ENCODE assay signal across 12 cellular contexts in the genomic region with DNA sequence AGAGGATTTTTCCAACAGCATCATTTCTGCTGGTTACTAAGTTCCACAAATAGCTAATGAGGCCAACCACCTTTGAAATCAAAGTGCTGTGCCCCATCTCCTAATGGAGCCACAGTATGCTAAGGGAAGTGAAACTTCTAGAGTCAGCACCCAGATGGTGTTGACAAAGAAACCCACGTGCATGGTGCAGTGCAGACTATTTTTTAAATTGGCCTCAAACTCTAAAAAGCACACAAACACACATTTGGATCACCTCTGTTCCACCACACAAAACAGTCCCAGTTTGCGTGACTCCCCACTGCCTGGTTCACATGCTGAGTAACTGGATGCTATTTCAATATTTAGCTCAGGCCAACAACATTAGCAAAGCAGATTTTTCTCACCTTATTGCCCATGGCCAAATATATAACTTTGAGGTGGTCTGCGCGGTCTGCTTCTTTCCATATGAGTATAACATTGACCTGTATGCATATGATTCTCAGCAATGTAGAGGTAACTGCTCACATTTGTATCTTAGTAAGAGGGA.
DNase-seq lines count a peak whose midpoint lies in the region; ATAC-seq and TF ChIP-seq lines count a peak whose summit lies in the region.
"Had no signal": no experiment of that assay in that cellular context is flagged by ENCODE, and none has a peak within 500 bp of the region (broad histone marks: within the 10 kb centered on the region; RNA-seq: fewer than 3 reads in every experiment).

No MANE protein-coding gene starts in this region.

- TF ChIP-seq CTCF in mesothelial cell of epicardium (IDR thresholded peaks at IDR 0.05; ENCODE audit: unreplicated experiment), result no peak
- TF ChIP-seq CTCF in foreskin fibroblast (IDR thresholded peaks at IDR 0.05; ENCODE audit: low read depth, low read length), result no peak

- no peaks in the 10 kb centered on the region for H3K4me1 Mint-ChIP-seq in mesothelial cell of epicardium

- DNase-seq in mesothelial cell of epicardium (ENCODE audit: low spot score in 2 of 2, unreplicated experiment in 2 of 2), result no peak
- no peak for DNase-seq in foreskin fibroblast
- DNase-seq in NCI-H526 (lab: John Stamatoyannopoulos, UW), result no peak
- no peak for DNase-seq in SKM-1 treated with dmso at 0.1 percent for 144 hours (lab: John Stamatoyannopoulos, UW; ENCODE audit: unreplicated experiment)
- DNase-seq: HFFc6, small intestine had no signal

- no peak overlapping the region for H3K27ac Mint-ChIP-seq in mesothelial cell of epicardium
- H3K27ac Mint-ChIP-seq: HFFc6 had no signal

- peak overlapping the region; percentile 13 for H3K27ac ChIP-seq in cingulate gyrus (ENCODE audit: low read depth, low read length)

- peaks cover 45% of the 10 kb centered on the region for H3K9me3 Mint-ChIP-seq in mesothelial cell of epicardium
- H3K9me3 Mint-ChIP-seq: HFFc6 had no signal

- no peak overlapping the region for H3K4me3 ChIP-seq in foreskin fibroblast (ENCODE audit: low read depth in 1 of 2, low read length in 2 of 2)
- H3K4me3 ChIP-seq: lung had no signal

- no peak for TF ChIP-seq POLR2A in GM18505 (IDR thresholded peaks at IDR 0.05; ENCODE audit: borderline replicate concordance, extremely low read depth, insufficient read depth, insufficient read length)

- no peaks in the 10 kb centered on the region for H3K27me3 Mint-ChIP-seq in mesothelial cell of epicardium (ENCODE audit: low read depth)

- no peak overlapping the region for H3K4me3 Mint-ChIP-seq in mesothelial cell of epicardium
- H3K4me3 Mint-ChIP-seq: HFFc6 had no signal

- ATAC-seq in GM18505 (IDR thresholded peaks at IDR 0.05; ENCODE audit: unreplicated experiment), result peak; percentile 97
- ATAC-seq in GM21515 (IDR thresholded peaks at IDR 0.05; ENCODE audit: unreplicated experiment), result peak; percentile 99
- ATAC-seq in HG03159 (IDR thresholded peaks at IDR 0.05; ENCODE audit: unreplicated experiment), result peak; percentile 94
- ATAC-seq: activated CD4-positive, CD25-positive, alpha-beta regulatory T cell treated with anti-CD3 and anti-CD28 coated beads, Interleukin-2, amount 50 U/mL, for 24 hours had no signal

- no peaks in the 10 kb centered on the region for H3K36me3 Mint-ChIP-seq in mesothelial cell of epicardium
